ENCODE assay signal across 14 cellular contexts in the genomic region with DNA sequence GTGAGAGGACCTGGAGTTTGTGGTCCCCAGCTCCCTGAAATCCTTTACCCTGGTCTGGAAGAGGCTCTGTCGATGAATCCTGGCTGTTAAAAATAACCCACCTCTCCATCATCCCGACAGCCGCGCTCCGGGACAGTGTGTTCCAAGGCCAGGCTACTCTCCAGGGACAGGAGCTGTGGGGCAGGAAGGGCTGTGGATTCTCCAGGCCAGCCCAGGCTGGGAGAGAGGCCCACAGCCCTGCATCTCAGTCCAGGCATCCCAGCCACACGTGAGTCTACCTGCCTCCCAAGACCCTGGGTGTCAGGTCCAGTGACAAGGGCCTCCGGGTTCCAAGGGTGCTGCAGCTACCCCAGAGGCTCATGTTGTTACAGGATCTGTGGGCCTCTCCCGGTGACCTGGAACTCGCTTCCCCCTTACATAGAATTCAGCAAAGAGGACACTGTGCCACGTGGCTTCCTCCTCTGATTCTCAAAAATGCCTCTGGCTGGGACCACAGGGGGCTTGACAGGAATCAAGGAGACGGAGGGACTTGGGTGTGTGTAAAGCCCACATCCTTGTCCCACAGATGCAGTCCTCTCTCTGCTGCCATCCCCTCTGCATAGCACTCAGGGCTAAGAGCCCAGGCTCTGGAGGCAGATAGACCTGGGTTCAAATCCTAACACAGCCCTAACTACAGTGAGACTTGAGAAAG. TPM values are rescaled to one million over a fixed set of nuclear protein-coding genes. Genes with fewer than 3 reads are reported as not detected.
DNase-seq lines count a peak whose midpoint lies in the region; ATAC-seq and TF ChIP-seq lines count a peak whose summit lies in the region.
"Had no signal": no experiment of that assay in that cellular context is flagged by ENCODE, and none has a peak within 500 bp of the region (broad histone marks: within the 10 kb centered on the region; RNA-seq: fewer than 3 reads in every experiment).

No MANE protein-coding gene starts in this region.

- H3K27ac ChIP-seq in upper lobe of right lung: no peak overlapping the region
- H3K27ac ChIP-seq: vagina had no signal

- H3K4me3 Mint-ChIP-seq in activated naive CD4-positive, alpha-beta T cell treated with anti-CD3 and anti-CD28 coated beads, Interleukin-2, amount 10 ng/mL, durations not matched to agents 7 days and 5 days: no peak overlapping the region
- no peak overlapping the region for H3K4me3 Mint-ChIP-seq in activated naive CD4-positive, alpha-beta T cell treated with anti-CD3 and anti-CD28 coated beads for 36 hours
- no peak overlapping the region for H3K4me3 Mint-ChIP-seq in glutamatergic neuron (ENCODE audit: unreplicated experiment)
- H3K4me3 Mint-ChIP-seq: activated CD4-positive, alpha-beta T cell treated with anti-CD3 and anti-CD28 coated beads, Interleukin-2, amount 10 ng/mL, durations not matched to agents 24 days and 14 days; naive thymus-derived CD4-positive, alpha-beta T cell had no signal

- H3K9me3 ChIP-seq in mucosa of descending colon (no peaks in the 10 kb centered on the region), upper lobe of right lung (no peaks in the 10 kb centered on the region)
- H3K9me3 ChIP-seq: vagina had no signal

- TF ChIP-seq CTCF in glutamatergic neuron (IDR thresholded peaks at IDR 0.05; ENCODE audit: partially characterized antibody, unreplicated experiment) (no peak), mucosa of descending colon (IDR thresholded peaks at IDR 0.05) (no peak), upper lobe of right lung (IDR thresholded peaks at IDR 0.05) (no peak)

- DNase-seq in activated naive CD4-positive, alpha-beta T cell treated with anti-CD3 and anti-CD28 coated beads, Interleukin-2, amount 10 ng/mL, durations not matched to agents 7 days and 5 days: peak; percentile 15
- no peak for DNase-seq in activated naive CD4-positive, alpha-beta T cell treated with anti-CD3 and anti-CD28 coated beads for 36 hours
- peak; percentile 18 for DNase-seq in glutamatergic neuron
- DNase-seq in mucosa of descending colon: peak in 1 of 3 donors; percentile 10
- DNase-seq in upper lobe of right lung: peak; percentile 46
- DNase-seq in NCI-H2029 treated with DMSO at 0.1 percent for 48 hours (lab: John Stamatoyannopoulos, UW): no peak
- DNase-seq in activated CD4-positive, alpha-beta T cell treated with anti-CD3 and anti-CD28 coated beads, Interleukin-2, amount 50 U/mL, for 4 hours: no peak
- DNase-seq: activated CD4-positive, alpha-beta T cell treated with anti-CD3 and anti-CD28 coated beads, Interleukin-2, amount 10 ng/mL, durations not matched to agents 24 days and 14 days; activated naive CD4-positive, alpha-beta T cell treated with Interleukin-2 at 50 U/mL for 16 hours; cerebellar nuclear complex; DMS53 had no signal

- CTCF ChIA-PET in activated naive CD4-positive, alpha-beta T cell treated with anti-CD3 and anti-CD28 coated beads, Interleukin-2, amount 10 ng/mL, durations not matched to agents 7 days and 5 days (lab: Charles Lee): no interaction called here
- CTCF ChIA-PET in activated naive CD4-positive, alpha-beta T cell treated with anti-CD3 and anti-CD28 coated beads for 36 hours (lab: Charles Lee): no interaction called here

- H3K36me3 Mint-ChIP-seq in activated naive CD4-positive, alpha-beta T cell treated with anti-CD3 and anti-CD28 coated beads, Interleukin-2, amount 10 ng/mL, durations not matched to agents 7 days and 5 days: no peaks in the 10 kb centered on the region
- H3K36me3 Mint-ChIP-seq in activated naive CD4-positive, alpha-beta T cell treated with anti-CD3 and anti-CD28 coated beads for 36 hours (ENCODE audit: low read depth): no peaks in the 10 kb centered on the region
- H3K36me3 Mint-ChIP-seq in glutamatergic neuron (ENCODE audit: unreplicated experiment): peaks cover 11% of the 10 kb centered on the region
- H3K36me3 Mint-ChIP-seq: naive thymus-derived CD4-positive, alpha-beta T cell had no signal

- H3K27me3 ChIP-seq in upper lobe of right lung: no peaks in the 10 kb centered on the region
- H3K27me3 ChIP-seq: vagina had no signal

- H3K4me3 ChIP-seq in mucosa of descending colon: no peak overlapping the region
- H3K4me3 ChIP-seq in upper lobe of right lung: no peak overlapping the region
- H3K4me3 ChIP-seq: vagina had no signal

- peaks cover 6% of the 10 kb centered on the region for H3K27me3 Mint-ChIP-seq in activated naive CD4-positive, alpha-beta T cell treated with anti-CD3 and anti-CD28 coated beads, Interleukin-2, amount 10 ng/mL, durations not matched to agents 7 days and 5 days
- no peaks in the 10 kb centered on the region for H3K27me3 Mint-ChIP-seq in activated naive CD4-positive, alpha-beta T cell treated with anti-CD3 and anti-CD28 coated beads for 36 hours (ENCODE audit: low read depth)
- peaks cover 2% of the 10 kb centered on the region for H3K27me3 Mint-ChIP-seq in glutamatergic neuron (ENCODE audit: unreplicated experiment)

- no peaks in the 10 kb centered on the region for H3K4me1 Mint-ChIP-seq in activated naive CD4-positive, alpha-beta T cell treated with anti-CD3 and anti-CD28 coated beads, Interleukin-2, amount 10 ng/mL, durations not matched to agents 7 days and 5 days
- no peaks in the 10 kb centered on the region for H3K4me1 Mint-ChIP-seq in activated naive CD4-positive, alpha-beta T cell treated with anti-CD3 and anti-CD28 coated beads for 36 hours (ENCODE audit: low read depth)
- peaks cover 4% of the 10 kb centered on the region for H3K4me1 Mint-ChIP-seq in glutamatergic neuron (ENCODE audit: low read depth, unreplicated experiment)
- H3K4me1 Mint-ChIP-seq: activated CD4-positive, alpha-beta T cell treated with anti-CD3 and anti-CD28 coated beads, Interleukin-2, amount 10 ng/mL, durations not matched to agents 24 days and 14 days; naive thymus-derived CD4-positive, alpha-beta T cell had no signal

- H3K9me3 Mint-ChIP-seq in activated naive CD4-positive, alpha-beta T cell treated with anti-CD3 and anti-CD28 coated beads, Interleukin-2, amount 10 ng/mL, durations not matched to agents 7 days and 5 days: no peaks in the 10 kb centered on the region
- H3K9me3 Mint-ChIP-seq in activated naive CD4-positive, alpha-beta T cell treated with anti-CD3 and anti-CD28 coated beads for 36 hours: no peaks in the 10 kb centered on the region
- H3K9me3 Mint-ChIP-seq in glutamatergic neuron (ENCODE audit: unreplicated experiment): peaks cover 4% of the 10 kb centered on the region
- H3K9me3 Mint-ChIP-seq: activated CD4-positive, alpha-beta T cell treated with anti-CD3 and anti-CD28 coated beads, Interleukin-2, amount 10 ng/mL, durations not matched to agents 24 days and 14 days; naive thymus-derived CD4-positive, alpha-beta T cell had no signal

- no peaks in the 10 kb centered on the region for H3K4me1 ChIP-seq in mucosa of descending colon (ENCODE audit: low read depth)
- H3K4me1 ChIP-seq in upper lobe of right lung: no peaks in the 10 kb centered on the region
- H3K4me1 ChIP-seq: vagina had no signal

- H3K27ac Mint-ChIP-seq in activated naive CD4-positive, alpha-beta T cell treated with anti-CD3 and anti-CD28 coated beads, Interleukin-2, amount 10 ng/mL, durations not matched to agents 7 days and 5 days: no peak overlapping the region
- H3K27ac Mint-ChIP-seq in activated naive CD4-positive, alpha-beta T cell treated with anti-CD3 and anti-CD28 coated beads for 36 hours: no peak overlapping the region
- no peak overlapping the region for H3K27ac Mint-ChIP-seq in glutamatergic neuron (ENCODE audit: unreplicated experiment)
- H3K27ac Mint-ChIP-seq: activated CD4-positive, alpha-beta T cell treated with anti-CD3 and anti-CD28 coated beads, Interleukin-2, amount 10 ng/mL, durations not matched to agents 24 days and 14 days had no signal

- no peaks in the 10 kb centered on the region for H3K36me3 ChIP-seq in mucosa of descending colon (ENCODE audit: low read depth)
- H3K36me3 ChIP-seq in upper lobe of right lung: no peaks in the 10 kb centered on the region
- H3K36me3 ChIP-seq: vagina had no signal

- ATAC-seq in mucosa of descending colon (peak; percentile 11), upper lobe of right lung (peak; percentile 32), GM19397 (IDR thresholded peaks at IDR 0.05; ENCODE audit: unreplicated experiment) (no peak)
- ATAC-seq: naive thymus-derived CD4-positive, alpha-beta T cell had no signal

- intact Hi-C loops in activated naive CD4-positive, alpha-beta T cell treated with anti-CD3 and anti-CD28 coated beads for 36 hours (cut with micrococcal nuclease): no loop called here
- intact Hi-C loops in mucosa of descending colon (cut with DNase I, micrococcal nuclease) (no loop called here), upper lobe of right lung (cut with DNase I) (no loop called here)

RNA-seq across cellular contexts. Expression of a gene that starts 17.3 kb away (rescaled TPM):
- total RNA-seq in activated naive CD4-positive, alpha-beta T cell treated with anti-CD3 and anti-CD28 coated beads for 36 hours: under 1 TPM; 0.52 TPM
- 0.91 TPM for total RNA-seq in glutamatergic neuron (ENCODE audit: unreplicated experiment)
- under 1 TPM; 0.17 to 0.73 (median 0.36) TPM for total RNA-seq in mucosa of descending colon
- total RNA-seq in upper lobe of right lung: 0.14 TPM

RNA-seq across cellular contexts. Expression of a gene that starts 39.3 kb away (rescaled TPM):
- total RNA-seq in activated naive CD4-positive, alpha-beta T cell treated with anti-CD3 and anti-CD28 coated beads for 36 hours: 1 to 10 TPM; 2.5 to 2.6 TPM
- not detected for total RNA-seq in glutamatergic neuron (ENCODE audit: unreplicated experiment)
- not detected for total RNA-seq in mucosa of descending colon
- not detected for total RNA-seq in upper lobe of right lung
- total RNA-seq: vagina had no signal

RNA-seq across cellular contexts. Expression of a gene that starts 46.2 kb away (rescaled TPM):
- total RNA-seq in activated naive CD4-positive, alpha-beta T cell treated with anti-CD3 and anti-CD28 coated beads for 36 hours: 100 to 1,000 TPM; 429 to 463 TPM
- total RNA-seq in glutamatergic neuron (ENCODE audit: unreplicated experiment) (0.34 TPM), mucosa of descending colon (1 to 10 TPM; 1.5 to 2.3 (median 1.6) TPM), upper lobe of right lung (4.4 TPM)

Comparison
In these comparisons a context has a peak if more than half of its experiments do, and no peak if none do; other contexts are left out.
1. DNase-seq: peak in activated naive CD4-positive, alpha-beta T cell treated with anti-CD3 and anti-CD28 coated beads, Interleukin-2, amount 10 ng/mL, durations not matched to agents 7 days and 5 days (single experiment), glutamatergic neuron (single experiment) and upper lobe of right lung (single experiment); none in activated naive CD4-positive, alpha-beta T cell treated with anti-CD3 and anti-CD28 coated beads for 36 hours (single experiment), NCI-H2029 treated with DMSO at 0.1 percent for 48 hours (single experiment) and activated CD4-positive, alpha-beta T cell treated with anti-CD3 and anti-CD28 coated beads, Interleukin-2, amount 50 U/mL, for 4 hours (0 of 2).
2. RNA of a gene that starts 46.2 kb away (total RNA-seq): 429 to 463 TPM in activated naive CD4-positive, alpha-beta T cell treated with anti-CD3 and anti-CD28 coated beads for 36 hours; 4.4 TPM in upper lobe of right lung (single experiment), 1.5 to 2.3 TPM in mucosa of descending colon and 0.34 TPM in glutamatergic neuron (single experiment); every median in the first group is over 10 times any median in the second.